ENCODE assay signal across 16 cellular contexts in the genomic region with DNA sequence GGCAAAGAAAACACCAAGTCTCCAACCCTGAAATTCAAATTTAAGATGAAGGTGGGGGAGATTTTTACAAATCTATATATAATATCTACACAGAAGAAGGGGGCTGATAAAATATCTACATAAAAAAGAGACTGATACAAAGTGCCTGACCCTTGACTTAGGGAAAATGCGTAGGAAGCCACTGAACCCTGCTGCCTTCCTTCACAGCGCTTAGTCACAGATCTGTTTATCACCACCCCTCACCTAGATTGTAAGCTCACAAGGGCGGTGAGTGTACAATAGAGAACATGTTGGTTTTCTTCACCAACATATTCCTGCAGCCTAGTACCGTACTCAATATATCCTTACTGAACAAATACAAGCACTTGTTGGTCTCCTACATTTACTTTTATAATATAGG. TPM values are rescaled to one million over a fixed set of nuclear protein-coding genes. Genes with fewer than 3 reads are reported as not detected.
DNase-seq lines count a peak whose midpoint lies in the region; ATAC-seq and TF ChIP-seq lines count a peak whose summit lies in the region.
"Had no signal": no experiment of that assay in that cellular context is flagged by ENCODE, and none has a peak within 500 bp of the region (broad histone marks: within the 10 kb centered on the region; RNA-seq: fewer than 3 reads in every experiment).

No MANE protein-coding gene starts in this region.

- ATAC-seq in GM21528 (IDR thresholded peaks at IDR 0.05; ENCODE audit: low FRiP score, unreplicated experiment): no peak
- ATAC-seq: GM12878, GM23338 had no signal

- peaks cover 46% of the 10 kb centered on the region for H3K36me3 ChIP-seq in mesodermal cell (ENCODE audit: control insufficient read depth, insufficient read depth, low read length)

- no peaks in the 10 kb centered on the region for H3K9me3 ChIP-seq in mesodermal cell (ENCODE audit: control insufficient read depth, low read length)
- H3K9me3 ChIP-seq: BLaER1 had no signal

- H3K27ac ChIP-seq in mesodermal cell (ENCODE audit: low read depth, low read length, severe bottlenecking): peak overlapping the region; percentile 41
- H3K27ac ChIP-seq: BLaER1 had no signal

- H3K4me3 ChIP-seq in fibroblast of mammary gland (ENCODE audit: control insufficient read depth, low read depth, low read length) (no peak overlapping the region), mesodermal cell (ENCODE audit: extremely low read depth, insufficient read depth, low read length, poor library complexity, severe bottlenecking) (no peak overlapping the region)
- H3K4me3 ChIP-seq: BLaER1, GM12878, GM23338 had no signal

- 100% methylated on average over 1 to 2 of the region's 4 CpGs for WGBS in mesodermal cell (ENCODE audit: insufficient coverage in 2 of 2), 2 experiments

- no peak for TF ChIP-seq CTCF in fibroblast of mammary gland (conservative IDR thresholded peaks at IDR 0.05; ENCODE audit: control insufficient read depth, insufficient read depth, low read depth, low read length)

- peak; percentile 25 for DNase-seq in Daoy (ENCODE audit: low read depth)
- peak; percentile 85 for DNase-seq in amniotic epithelial cell (ENCODE audit: low read depth)
- peak; percentile 31 for DNase-seq in fibroblast of mammary gland (ENCODE audit: low read depth)
- DNase-seq in NCI-H748 (lab: John Stamatoyannopoulos, UW; ENCODE audit: unreplicated experiment): no peak
- DNase-seq in CD1c-positive myeloid dendritic cell (ENCODE audit: extremely low spot score): no peak
- DNase-seq in central memory CD4-positive, alpha-beta T cell: no peak
- DNase-seq: 8988T; AML-193; CD4-positive, CD25-positive, alpha-beta regulatory T cell; DMS53; H7 had no signal

- peaks cover 14% of the 10 kb centered on the region for H3K4me1 ChIP-seq in mesodermal cell (ENCODE audit: control insufficient read depth, insufficient read depth, low read length, poor library complexity, severe bottlenecking)

RNA-seq across cellular contexts. Expression of gene NOL10, which starts 54.3 kb away (rescaled TPM):
- 89.2 and 106 TPM in 2 replicates for total RNA-seq in Daoy (2014; rRNA removed; shearing (Covaris generic))
- 17.5 TPM for polyA plus RNA-seq in mesodermal cell (2013, experiment 1 of 2)
- 18.4 TPM for polyA plus RNA-seq in mesodermal cell (2013, experiment 2 of 2)

Comparison
In these comparisons a context has a peak if more than half of its experiments do, and no peak if none do; other contexts are left out.
1. DNase-seq: peak in Daoy (single experiment), amniotic epithelial cell (single experiment) and fibroblast of mammary gland (single experiment); none in NCI-H748 (single experiment), CD1c-positive myeloid dendritic cell (single experiment) and central memory CD4-positive, alpha-beta T cell (single experiment).